ENCODE assay signal across 8 cellular contexts in the genomic region with DNA sequence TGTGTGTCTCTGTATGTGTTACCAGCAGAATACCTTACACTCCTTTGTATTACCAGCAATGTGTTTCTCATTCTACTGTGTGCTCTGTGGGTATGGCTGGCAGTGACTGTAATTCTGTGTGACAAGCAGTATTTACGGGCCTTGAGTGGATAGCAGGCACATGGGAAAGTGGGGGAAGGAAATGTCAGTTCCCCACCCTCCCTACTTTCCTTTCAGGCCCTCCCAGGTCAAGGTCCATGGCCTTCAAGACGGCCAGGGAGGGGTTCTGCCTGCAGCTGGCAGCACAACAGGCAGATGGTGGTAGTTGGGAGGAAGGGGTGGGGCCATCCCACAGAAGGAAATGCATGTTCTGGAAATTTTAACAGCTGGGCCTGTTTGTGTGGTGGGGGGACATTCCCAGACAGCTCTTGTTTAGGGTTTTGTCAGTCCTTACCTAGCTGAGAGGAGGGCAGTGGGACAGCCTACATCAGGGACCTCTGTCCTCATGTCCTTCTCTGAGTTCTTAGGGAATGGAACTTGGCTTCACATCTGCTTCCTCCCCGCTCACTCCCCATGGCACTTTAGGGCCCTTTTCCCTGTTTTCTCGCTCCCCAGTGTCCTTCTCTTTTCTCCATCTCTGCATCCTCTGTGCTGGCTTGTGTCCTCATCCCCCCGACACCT. TPM values are rescaled to one million over a fixed set of nuclear protein-coding genes. Genes with fewer than 3 reads are reported as not detected.
DNase-seq lines count a peak whose midpoint lies in the region; ATAC-seq and TF ChIP-seq lines count a peak whose summit lies in the region.

No MANE protein-coding gene starts in this region.

- peak overlapping the region in 1 of 3 donors; percentile 33 for H3K9ac ChIP-seq in skeletal muscle tissue (ENCODE audit: low read depth in 1 of 3, low read length in 3 of 3)

- no peak for DNase-seq in T-helper 17 cell
- peak in 1 of 2 donors; percentile 48 for DNase-seq in cardiac muscle cell (ENCODE audit: low read depth in 1 of 2, low spot score in 1 of 2)
- no peak for DNase-seq in amygdala (lab: John Stamatoyannopoulos, UW)
- DNase-seq in NCI-H748 (lab: John Stamatoyannopoulos, UW; ENCODE audit: unreplicated experiment) = no peak
- no peak for DNase-seq in DMS79 (lab: John Stamatoyannopoulos, UW)

- H3K27ac Mint-ChIP-seq in T-helper 17 cell = peak overlapping the region; percentile 96

- in situ Hi-C loops in GM18951 (cut with MboI; ENCODE audit: low sequenced_read_pairs, unreplicated experiment) = no loop called here

- H3K36me3 Mint-ChIP-seq in T-helper 17 cell (ENCODE audit: low read depth) = no peaks in the 10 kb centered on the region

- H3K4me3 ChIP-seq in cardiac muscle cell (no peak overlapping the region), skeletal muscle tissue (ENCODE audit: low read length in 3 of 3) (no peak overlapping the region)

- H3K27ac ChIP-seq in cardiac muscle cell (peak overlapping the region; percentile 84), skeletal muscle tissue (ENCODE audit: low read depth, low read length) (peak overlapping the region; percentile 6)

- H3K9me3 ChIP-seq in T-helper 17 cell (ENCODE audit: control insufficient read depth, low read length, poor library complexity, severe bottlenecking) = no peaks in the 10 kb centered on the region
- no peaks in the 10 kb centered on the region for H3K9me3 ChIP-seq in cardiac muscle cell (ENCODE audit: low read depth)
- H3K9me3 ChIP-seq in skeletal muscle tissue (ENCODE audit: control insufficient read depth in 3 of 3, low read length in 3 of 3) = no peaks in the 10 kb centered on the region

- peaks cover 43% of the 10 kb centered on the region for H3K4me1 Mint-ChIP-seq in T-helper 17 cell

- H3K27me3 ChIP-seq in cardiac muscle cell = no peaks in the 10 kb centered on the region
- H3K27me3 ChIP-seq in skeletal muscle tissue (ENCODE audit: control insufficient read depth in 3 of 3, insufficient read depth in 3 of 3, low read length in 3 of 3) = no peaks in the 10 kb centered on the region

- peak; percentile 27 for TF ChIP-seq POLR2A in GM18951 (IDR thresholded peaks at IDR 0.05; ENCODE audit: extremely low read depth, insufficient read depth, insufficient read length)

- H3K36me3 ChIP-seq in cardiac muscle cell (no peaks in the 10 kb centered on the region), skeletal muscle tissue (ENCODE audit: control insufficient read depth in 3 of 3, insufficient read depth in 3 of 3, low read length in 3 of 3) (peaks cover 0 to 3% (median 1%) of the 10 kb centered on the region in 3 donors)

- no peaks in the 10 kb centered on the region for H3K27me3 Mint-ChIP-seq in T-helper 17 cell

- H3K4me3 Mint-ChIP-seq in T-helper 17 cell = peak overlapping the region; percentile 77

- peaks cover 23% of the 10 kb centered on the region for H3K4me1 ChIP-seq in cardiac muscle cell (ENCODE audit: low read depth)
- peaks cover 36 to 61% (median 44%) of the 10 kb centered on the region in 3 donors for H3K4me1 ChIP-seq in skeletal muscle tissue (ENCODE audit: control insufficient read depth in 3 of 3, insufficient read depth in 3 of 3, low read length in 3 of 3)

- no peak for TF ChIP-seq CTCF in cardiac muscle cell (IDR thresholded peaks at IDR 0.05; ENCODE audit: low read depth, low read length)

- ATAC-seq in T-helper 17 cell = no peak
- ATAC-seq in GM19463 (IDR thresholded peaks at IDR 0.05; ENCODE audit: unreplicated experiment) = no peak

RNA-seq across cellular contexts. Expression of gene TNIP1, which starts 14.6 kb away (rescaled TPM):
- total RNA-seq in T-helper 17 cell (100 to 1,000 TPM; 227 to 245 TPM), cardiac muscle cell (134 and 147 TPM in 2 replicates), skeletal muscle tissue (42.8 TPM)
- 94.9 and 104 TPM in 2 replicates for polyA plus RNA-seq in cardiac muscle cell
